ENCODE assay signal across 1 cellular context in genomic region chr6:10659697-10660348, GRCh38.
TF ChIP-seq lines count a peak whose summit lies in the region.

No MANE protein-coding gene starts in this region.

TF ChIP-seq in IMR-90, 13 proteins besides CTCF, POLR2A, EP300 and RAD21:
- TF ChIP-seq MXI1 (IDR thresholded peaks at IDR 0.05; ENCODE audit: borderline replicate concordance, low read depth, low read length) (no peak), USF2 (IDR thresholded peaks at IDR 0.05; ENCODE audit: low read depth, low read length) (no peak), MAZ (IDR thresholded peaks at IDR 0.05; ENCODE audit: borderline replicate concordance, low read depth, low read length) (no peak), BHLHE40 (IDR thresholded peaks at IDR 0.05; ENCODE audit: low read depth, low read length) (no peak), RFX5 (IDR thresholded peaks at IDR 0.05; ENCODE audit: low read depth, low read length) (no peak), CEBPB (IDR thresholded peaks at IDR 0.05; ENCODE audit: low read depth, low read length) (no peak), MAFK (IDR thresholded peaks at IDR 0.05; ENCODE audit: low read depth, low read length) (no peak), CHD1 (IDR thresholded peaks at IDR 0.05; ENCODE audit: low read depth, low read length) (no peak)
- TF ChIP-seq, protein P1, sequence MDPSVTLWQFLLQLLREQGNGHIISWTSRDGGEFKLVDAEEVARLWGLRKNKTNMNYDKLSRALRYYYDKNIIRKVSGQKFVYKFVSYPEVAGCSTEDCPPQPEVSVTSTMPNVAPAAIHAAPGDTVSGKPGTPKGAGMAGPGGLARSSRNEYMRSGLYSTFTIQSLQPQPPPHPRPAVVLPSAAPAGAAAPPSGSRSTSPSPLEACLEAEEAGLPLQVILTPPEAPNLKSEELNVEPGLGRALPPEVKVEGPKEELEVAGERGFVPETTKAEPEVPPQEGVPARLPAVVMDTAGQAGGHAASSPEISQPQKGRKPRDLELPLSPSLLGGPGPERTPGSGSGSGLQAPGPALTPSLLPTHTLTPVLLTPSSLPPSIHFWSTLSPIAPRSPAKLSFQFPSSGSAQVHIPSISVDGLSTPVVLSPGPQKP (IDR thresholded peaks at IDR 0.05; ENCODE audit: borderline replicate concordance, low read depth, low read length) = no peak
